22 cellular contexts compared by ENCODE assay signal in genomic region chr6:134315974-134316391, GRCh38. TPM values are rescaled to one million over a fixed set of nuclear protein-coding genes. Genes with fewer than 3 reads are reported as not detected.
DNase-seq lines count a peak whose midpoint lies in the region; ATAC-seq and TF ChIP-seq lines count a peak whose summit lies in the region.
"Had no signal": no experiment of that assay in that cellular context is flagged by ENCODE, and none has a peak within 500 bp of the region (broad histone marks: within the 10 kb centered on the region; RNA-seq: fewer than 3 reads in every experiment).

No MANE protein-coding gene starts in this region.

- intact Hi-C loops in activated naive CD4-positive, alpha-beta T cell treated with anti-CD3 and anti-CD28 coated beads for 36 hours (cut with micrococcal nuclease) = loop anchor here (2.0 kb wide), 2 partner anchors 63 to 141 kb away; no protein-coding TSS in a partner anchor
- intact Hi-C loops in testis (cut with DNase I; ENCODE audit: low total_unique reads) = no loop called here

- H3K27me3 ChIP-seq in testis = no peaks in the 10 kb centered on the region
- H3K27me3 ChIP-seq: body of pancreas, pancreas had no signal

- H3K4me3 Mint-ChIP-seq in activated naive CD4-positive, alpha-beta T cell treated with anti-CD3 and anti-CD28 coated beads for 36 hours = peak overlapping the region; percentile 60
- peak overlapping the region; percentile 29 for H3K4me3 Mint-ChIP-seq in activated naive CD8-positive, alpha-beta T cell treated with anti-CD3 and anti-CD28 coated beads, Interleukin-2, amount 10 ng/mL, durations not matched to agents 7 days and 5 days
- H3K4me3 Mint-ChIP-seq in WTC11 = no peak overlapping the region

- H3K36me3 Mint-ChIP-seq in activated naive CD4-positive, alpha-beta T cell treated with anti-CD3 and anti-CD28 coated beads for 36 hours (ENCODE audit: low read depth) = peaks cover 4% of the 10 kb centered on the region
- H3K36me3 Mint-ChIP-seq in activated naive CD8-positive, alpha-beta T cell treated with anti-CD3 and anti-CD28 coated beads, Interleukin-2, amount 10 ng/mL, durations not matched to agents 7 days and 5 days = no peaks in the 10 kb centered on the region
- H3K36me3 Mint-ChIP-seq in WTC11 = no peaks in the 10 kb centered on the region

- H3K9me3 Mint-ChIP-seq in activated naive CD4-positive, alpha-beta T cell treated with anti-CD3 and anti-CD28 coated beads for 36 hours = peaks cover 6% of the 10 kb centered on the region
- H3K9me3 Mint-ChIP-seq in activated naive CD8-positive, alpha-beta T cell treated with anti-CD3 and anti-CD28 coated beads, Interleukin-2, amount 10 ng/mL, durations not matched to agents 7 days and 5 days = peaks cover 7% of the 10 kb centered on the region
- no peaks in the 10 kb centered on the region for H3K9me3 Mint-ChIP-seq in WTC11

- H3K27ac ChIP-seq in testis = peak overlapping the region; percentile 47 to 48
- H3K27ac ChIP-seq: HL-60, RWPE1 had no signal

- H3K4me1 ChIP-seq in testis = peaks cover 12% of the 10 kb centered on the region

- peaks cover 36% of the 10 kb centered on the region for H3K4me1 Mint-ChIP-seq in activated naive CD4-positive, alpha-beta T cell treated with anti-CD3 and anti-CD28 coated beads for 36 hours (ENCODE audit: low read depth)
- peaks cover 22% of the 10 kb centered on the region for H3K4me1 Mint-ChIP-seq in activated naive CD8-positive, alpha-beta T cell treated with anti-CD3 and anti-CD28 coated beads, Interleukin-2, amount 10 ng/mL, durations not matched to agents 7 days and 5 days
- peaks cover 61% of the 10 kb centered on the region for H3K4me1 Mint-ChIP-seq in WTC11

- no peaks in the 10 kb centered on the region for H3K36me3 ChIP-seq in testis (ENCODE audit: low read depth, missing control alignments)
- H3K36me3 ChIP-seq: pancreas had no signal

- H3K27ac Mint-ChIP-seq in activated naive CD4-positive, alpha-beta T cell treated with anti-CD3 and anti-CD28 coated beads for 36 hours = no peak overlapping the region
- no peak overlapping the region for H3K27ac Mint-ChIP-seq in activated naive CD8-positive, alpha-beta T cell treated with anti-CD3 and anti-CD28 coated beads, Interleukin-2, amount 10 ng/mL, durations not matched to agents 7 days and 5 days
- no peak overlapping the region for H3K27ac Mint-ChIP-seq in WTC11
- H3K27ac Mint-ChIP-seq: T-helper 2 cell treated with Interferon-gamma antibody and Interleukin-4, amounts not matched to agents 5 μg/mL and 100 μg/mL, for 36 hours had no signal

- POLR2A ChIA-PET in activated naive CD8-positive, alpha-beta T cell treated with anti-CD3 and anti-CD28 coated beads, Interleukin-2, amount 10 ng/mL, durations not matched to agents 7 days and 5 days (lab: Charles Lee) = no interaction called here
- POLR2A ChIA-PET in WTC11 (lab: Charles Lee) = interaction anchor here (0.7 kb wide), 1 partner anchor 26 kb away, joined by 5 read pairs; no protein-coding TSS in a partner anchor

- H3K9me3 ChIP-seq in testis = no peaks in the 10 kb centered on the region
- H3K9me3 ChIP-seq: body of pancreas, pancreas had no signal

- no peak for TF ChIP-seq CTCF in testis (IDR thresholded peaks at IDR 0.05)
- no peak for TF ChIP-seq CTCF in WTC11 (IDR thresholded peaks at IDR 0.05)

- H3K27me3 Mint-ChIP-seq in activated naive CD4-positive, alpha-beta T cell treated with anti-CD3 and anti-CD28 coated beads for 36 hours (ENCODE audit: low read depth) = peaks cover 21% of the 10 kb centered on the region
- H3K27me3 Mint-ChIP-seq in activated naive CD8-positive, alpha-beta T cell treated with anti-CD3 and anti-CD28 coated beads, Interleukin-2, amount 10 ng/mL, durations not matched to agents 7 days and 5 days = peaks cover 25% of the 10 kb centered on the region
- H3K27me3 Mint-ChIP-seq in WTC11 (ENCODE audit: low read depth) = peaks cover 67% of the 10 kb centered on the region

- TF ChIP-seq POLR2A in testis (IDR thresholded peaks at IDR 0.05) = no peak

- no peak for DNase-seq in activated naive CD4-positive, alpha-beta T cell treated with anti-CD3 and anti-CD28 coated beads for 36 hours
- no peak for DNase-seq in activated naive CD4-positive, alpha-beta T cell treated with anti-CD3 and anti-CD28 coated beads, Interleukin-2, amount 50 U/mL, for 16 hours
- DNase-seq in activated naive CD8-positive, alpha-beta T cell treated with anti-CD3 and anti-CD28 coated beads, Interleukin-2, amount 10 ng/mL, durations not matched to agents 7 days and 5 days = no peak
- peak in 27 of 51 donors; percentile 11 to 83 (median 34) for DNase-seq in hypothalamus (lab: John Stamatoyannopoulos, UW)
- DNase-seq in testis = peak; percentile 46
- no peak for DNase-seq in LoVo (ENCODE audit: low spot score)
- no peak for DNase-seq in WTC11 (ENCODE audit: low spot score)
- no peak for DNase-seq in SKM-1 treated with dmso at 0.1 percent for 144 hours (lab: John Stamatoyannopoulos, UW; ENCODE audit: unreplicated experiment)
- DNase-seq: body of pancreas; DMS 273 treated with DMSO at 0.1 percent for 48 hours; effector memory CD4-positive, alpha-beta T cell; HCEC 1CT; Karpas-422; mesenchymal stem cell; NCI-H1930; NCI-H774; pancreas; stimulated activated naive CD4-positive, alpha-beta T cell treated with Interleukin-2 at 50 U/mL for 16 hours had no signal

- no peak for ATAC-seq in activated naive CD8-positive, alpha-beta T cell treated with anti-CD3 and anti-CD28 coated beads, Interleukin-2, amount 10 ng/mL, durations not matched to agents 7 days and 5 days (ENCODE audit: low read depth)
- no peak for ATAC-seq in WTC11
- ATAC-seq: body of pancreas had no signal

- H3K4me3 ChIP-seq in testis = no peak overlapping the region
- H3K4me3 ChIP-seq: body of pancreas, smooth muscle cell had no signal

- 77 to 94% methylated on average over 2 of the region's 2 CpGs for WGBS in testis, 2 donors

- CTCF ChIA-PET in activated naive CD4-positive, alpha-beta T cell treated with anti-CD3 and anti-CD28 coated beads for 36 hours (lab: Charles Lee) = interaction anchor here (0.6 kb wide), 1 partner anchor 76 kb away, joined by 6 read pairs; no protein-coding TSS in a partner anchor
- CTCF ChIA-PET in WTC11 (lab: Charles Lee) = no interaction called here

TF ChIP-seq in WTC11, 78 proteins besides CTCF, POLR2A, EP300 and RAD21 (continues in another document):
- TF ChIP-seq FOXP4 (CRISPR knock-in tag; IDR thresholded peaks at IDR 0.05) (no peak), ZNF317 (CRISPR knock-in tag; IDR thresholded peaks at IDR 0.05; ENCODE audit: borderline replicate concordance, low read depth) (no peak), MXD4 (CRISPR knock-in tag; IDR thresholded peaks at IDR 0.05; ENCODE audit: borderline replicate concordance) (no peak), PREB (CRISPR knock-in tag; IDR thresholded peaks at IDR 0.05; ENCODE audit: borderline replicate concordance) (no peak), ATF2 (CRISPR knock-in tag; IDR thresholded peaks at IDR 0.05; ENCODE audit: borderline replicate concordance, low read depth) (no peak), GRHL2 (CRISPR knock-in tag; IDR thresholded peaks at IDR 0.05; ENCODE audit: insufficient replicate concordance, severe bottlenecking) (no peak), OVOL2 (CRISPR knock-in tag; IDR thresholded peaks at IDR 0.05; ENCODE audit: borderline replicate concordance) (no peak), ZNF423 (CRISPR knock-in tag; IDR thresholded peaks at IDR 0.05) (no peak), SP1 (CRISPR knock-in tag; conservative IDR thresholded peaks at IDR 0.05) (no peak), ATF3 (CRISPR knock-in tag; conservative IDR thresholded peaks at IDR 0.05) (no peak)

RNA-seq across cellular contexts. Expression of gene SGK1, which starts 1.9 kb away (rescaled TPM):
- total RNA-seq in activated naive CD4-positive, alpha-beta T cell treated with anti-CD3 and anti-CD28 coated beads for 36 hours = 100 to 1,000 TPM; 202 to 208 TPM
- total RNA-seq in activated naive CD8-positive, alpha-beta T cell treated with anti-CD3 and anti-CD28 coated beads, Interleukin-2, amount 10 ng/mL, durations not matched to agents 7 days and 5 days = 10 to 100 TPM; 31.5 to 35.1 TPM
- total RNA-seq in testis = 100 to 1,000 TPM; 154 to 208 TPM
- 91.3 TPM for polyA plus RNA-seq in testis (ENCODE audit: insufficient read depth, low read depth, low replicate concordance)
- total RNA-seq in WTC11 (2021) = 23.2 to 29.7 TPM (median 29.3 TPM) in 3 replicates

Comparison
In these comparisons a context has a peak if more than half of its experiments do, and no peak if none do; other contexts are left out.
1. DNase-seq: peak in hypothalamus (27 of 51) and testis (single experiment); none in activated naive CD4-positive, alpha-beta T cell treated with anti-CD3 and anti-CD28 coated beads for 36 hours (single experiment), activated naive CD4-positive, alpha-beta T cell treated with anti-CD3 and anti-CD28 coated beads, Interleukin-2, amount 50 U/mL, for 16 hours (single experiment), activated naive CD8-positive, alpha-beta T cell treated with anti-CD3 and anti-CD28 coated beads, Interleukin-2, amount 10 ng/mL, durations not matched to agents 7 days and 5 days (single experiment), LoVo (single experiment), WTC11 (single experiment) and SKM-1 treated with dmso at 0.1 percent for 144 hours (single experiment).